13 cellular contexts compared by ENCODE assay signal in genomic region chr22:45785458-45785857, GRCh38.
DNase-seq lines count a peak whose midpoint lies in the region; FAIRE-seq and TF ChIP-seq lines count a peak whose summit lies in the region.
"Had no signal": no experiment of that assay in that cellular context is flagged by ENCODE, and none has a peak within 500 bp of the region (broad histone marks: within the 10 kb centered on the region; RNA-seq: fewer than 3 reads in every experiment).

No MANE protein-coding gene starts in this region.

- peaks cover 2% of the 10 kb centered on the region for H3K36me3 Mint-ChIP-seq in neural crest cell (ENCODE audit: low read depth)

- FAIRE-seq in endothelial cell of umbilical vein (lab: Jason Lieb, UNC) = peak; percentile 52

- H3K27me3 Mint-ChIP-seq in neural crest cell (ENCODE audit: low read depth) = no peaks in the 10 kb centered on the region

- TF ChIP-seq EP300 in suprapubic skin (IDR thresholded peaks at IDR 0.05) = no peak

- TF ChIP-seq POLR2A in endothelial cell of umbilical vein (IDR thresholded peaks at IDR 0.05; ENCODE audit: low read depth, low read length) (no peak), suprapubic skin (IDR thresholded peaks at IDR 0.05) (no peak)

- TF ChIP-seq CTCF in endothelial cell of umbilical vein (IDR thresholded peaks at IDR 0.05; ENCODE audit: extremely low read depth in 1 of 2, insufficient read depth in 1 of 2, low read depth in 1 of 2, low read length in 2 of 2) = no peak
- no peak for TF ChIP-seq CTCF in neural crest cell (conservative IDR thresholded peaks at IDR 0.05)
- TF ChIP-seq CTCF in suprapubic skin (IDR thresholded peaks at IDR 0.05) = no peak

- H3K4me1 ChIP-seq in endothelial cell of umbilical vein (ENCODE audit: control insufficient read depth, extremely low read depth, insufficient read depth, low read length) (no peaks in the 10 kb centered on the region), suprapubic skin (peaks cover 7% of the 10 kb centered on the region)

- H3K36me3 ChIP-seq in endothelial cell of umbilical vein (ENCODE audit: control insufficient read depth in 2 of 2, extremely low read depth in 1 of 2, insufficient read depth in 2 of 2, low read length in 2 of 2) (no peaks in the 10 kb centered on the region), suprapubic skin (no peaks in the 10 kb centered on the region)
- H3K36me3 ChIP-seq: neutrophil had no signal

- H2AFZ ChIP-seq in endothelial cell of umbilical vein (ENCODE audit: low read depth, low read length) = no peak overlapping the region

- no peak overlapping the region for H3K9ac ChIP-seq in endothelial cell of umbilical vein (replicated peaks; ENCODE audit: extremely low read depth, insufficient read depth, low read length)
- H3K9ac ChIP-seq: BLaER1 treated with 17β-estradiol and CSF1 and Interleukin-3, amounts not matched to agents 10 nM and 100 nM had no signal

- 56% methylated on average over 8 of the region's 8 CpGs for WGBS in suprapubic skin

- H3K4me3 ChIP-seq in endothelial cell of umbilical vein (replicated peaks in 1 of 3; ENCODE audit: insufficient read depth in 1 of 3, low read depth in 1 of 3, low read length in 3 of 3) (no peak overlapping the region), suprapubic skin (no peak overlapping the region)
- H3K4me3 ChIP-seq: BLaER1 treated with 17β-estradiol and CSF1 and Interleukin-3, amounts not matched to agents 10 nM and 100 nM had no signal

- H4K20me1 ChIP-seq in endothelial cell of umbilical vein (replicated peaks; ENCODE audit: control insufficient read depth, extremely low read depth, insufficient read depth, low read length) = peaks cover 7% of the 10 kb centered on the region

- no peak overlapping the region for H3K4me3 Mint-ChIP-seq in neural crest cell

- no peak overlapping the region for H3K4me2 ChIP-seq in endothelial cell of umbilical vein (ENCODE audit: insufficient read depth, low read length)
- H3K4me2 ChIP-seq: BLaER1 treated with 17β-estradiol and CSF1 and Interleukin-3, amounts not matched to agents 10 nM and 100 nM had no signal

- POLR2A ChIA-PET in endothelial cell of umbilical vein (lab: Charles Lee) = no interaction called here

- intact Hi-C loops in endothelial cell of umbilical vein (cut with micrococcal nuclease) = no loop called here

- CTCF ChIA-PET in endothelial cell of umbilical vein (lab: Charles Lee) = interaction anchor here (0.8 kb wide), 1 partner anchor 14 kb away, joined by 3 read pairs; no protein-coding TSS in a partner anchor

- peaks cover 41% of the 10 kb centered on the region for H3K4me1 Mint-ChIP-seq in neural crest cell

- H3K9me3 Mint-ChIP-seq in neural crest cell = no peaks in the 10 kb centered on the region

- DNase-seq in G401 (ENCODE audit: low spot score) = peak; percentile 81
- peak; percentile 37 for DNase-seq in NCI-H2196 treated with DMSO at 0.1 percent for 48 hours (lab: John Stamatoyannopoulos, UW; ENCODE audit: unreplicated experiment)
- DNase-seq in endothelial cell of umbilical vein (ENCODE audit: low read depth, low spot score) = no peak
- DNase-seq in neural crest cell (ENCODE audit: low read depth, low spot score) = no peak
- no peak for DNase-seq in suprapubic skin (ENCODE audit: low spot score in 2 of 2)
- DNase-seq in hepatic stellate cell (ENCODE audit: low spot score) = no peak
- no peak for DNase-seq in NCI-H1417 treated with DMSO at 0.1 percent for 48 hours (lab: John Stamatoyannopoulos, UW)
- DNase-seq in stimulated activated CD4-positive, alpha-beta T cell treated with anti-CD3 and anti-CD28 coated beads, Interleukin-12 subunit alpha, Interleukin-12 subunit beta, amount 100 ng/mL, for 4 hours = no peak
- DNase-seq: amygdala; NCI-H1105 treated with DMSO at 0.1 percent for 48 hours; stimulated activated CD4-positive, alpha-beta T cell treated with anti-CD3 and anti-CD28 coated beads, Interleukin-4, amount 100 ng/mL, for 24 hours had no signal

- no peaks in the 10 kb centered on the region for H3K9me1 ChIP-seq in endothelial cell of umbilical vein (replicated peaks; ENCODE audit: control insufficient read depth, extremely low read depth, insufficient read depth, low read length)

- H3K27ac ChIP-seq in endothelial cell of umbilical vein (ENCODE audit: insufficient read depth, low read depth, low read length) (no peak overlapping the region), suprapubic skin (no peak overlapping the region)
- H3K27ac ChIP-seq: BLaER1 treated with 17β-estradiol and CSF1 and Interleukin-3, amounts not matched to agents 10 nM and 100 nM; neutrophil had no signal

- BruUV-seq in endothelial cell of umbilical vein (replicated peaks; lab: Mats Ljungman, UMichigan) = no TSS peak

- peak overlapping the region; percentile 58 for H3K27ac Mint-ChIP-seq in neural crest cell (ENCODE audit: unreplicated experiment)

- H3K9me3 ChIP-seq in endothelial cell of umbilical vein (replicated peaks; ENCODE audit: control insufficient read depth, insufficient read depth, low read length) (no peaks in the 10 kb centered on the region), suprapubic skin (no peaks in the 10 kb centered on the region)
- H3K9me3 ChIP-seq: neutrophil had no signal

- in situ Hi-C loops in G401 (cut with HindIII; ENCODE audit: low sequenced_read_pairs) = no loop called here

- no peaks in the 10 kb centered on the region for H3K27me3 ChIP-seq in endothelial cell of umbilical vein (ENCODE audit: control insufficient read depth in 2 of 2, insufficient read depth in 2 of 2, low read length in 2 of 2)
- H3K27me3 ChIP-seq in suprapubic skin = no peaks in the 10 kb centered on the region
- H3K27me3 ChIP-seq: BLaER1 treated with 17β-estradiol and CSF1 and Interleukin-3, amounts not matched to agents 10 nM and 100 nM; neutrophil had no signal

- peaks cover 4% of the 10 kb centered on the region for H3K79me2 ChIP-seq in endothelial cell of umbilical vein (ENCODE audit: control insufficient read depth, insufficient read depth, low read length)

- dilution Hi-C loops in endothelial cell of umbilical vein (cut with MboI; ENCODE audit: extremely low pct_ligation_motif_present, low sequenced_read_pairs) = no loop called here

TF ChIP-seq in endothelial cell of umbilical vein, 7 proteins besides CTCF, POLR2A, EP300 and RAD21:
- no peak for TF ChIP-seq EZH2 (IDR thresholded peaks at IDR 0.05; ENCODE audit: borderline replicate concordance, low read depth, low read length, severe bottlenecking)
- TF ChIP-seq, protein P1, sequence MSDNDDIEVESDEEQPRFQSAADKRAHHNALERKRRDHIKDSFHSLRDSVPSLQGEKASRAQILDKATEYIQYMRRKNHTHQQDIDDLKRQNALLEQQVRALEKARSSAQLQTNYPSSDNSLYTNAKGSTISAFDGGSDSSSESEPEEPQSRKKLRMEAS (IDR thresholded peaks at IDR 0.05; ENCODE audit: insufficient read depth, insufficient read length) = no peak
- no peak for TF ChIP-seq GATA2 (IDR thresholded peaks at IDR 0.05; ENCODE audit: insufficient read depth, insufficient read length, low read depth, low read length)
- TF ChIP-seq POLR2AphosphoS5 (IDR thresholded peaks at IDR 0.05; ENCODE audit: insufficient read depth, low read depth, low read length) = no peak
- no peak for TF ChIP-seq FOS (IDR thresholded peaks at IDR 0.05; ENCODE audit: borderline replicate concordance, insufficient read depth, low read length)
- no peak for TF ChIP-seq MYC (IDR thresholded peaks at IDR 0.05; ENCODE audit: low read depth, low read length)
- no peak for TF ChIP-seq JUN (IDR thresholded peaks at IDR 0.05; ENCODE audit: borderline replicate concordance, insufficient read depth, insufficient read length, low read depth)

Comparison
In these comparisons a context has a peak if more than half of its experiments do, and no peak if none do; other contexts are left out.
1. DNase-seq: peak in G401 (single experiment) and NCI-H2196 treated with DMSO at 0.1 percent for 48 hours (single experiment); none in endothelial cell of umbilical vein (single experiment), neural crest cell (single experiment), suprapubic skin (0 of 2), hepatic stellate cell (single experiment), NCI-H1417 treated with DMSO at 0.1 percent for 48 hours (single experiment) and stimulated activated CD4-positive, alpha-beta T cell treated with anti-CD3 and anti-CD28 coated beads, Interleukin-12 subunit alpha, Interleukin-12 subunit beta, amount 100 ng/mL, for 4 hours (single experiment).